Comparison of ENCODE assay signal across 10 cellular contexts in genomic region chr2:45214550-45214949, GRCh38.
"Had no signal": no experiment of that assay in that cellular context is flagged by ENCODE, and none has a peak within 500 bp of the region (broad histone marks: within the 10 kb centered on the region; RNA-seq: fewer than 3 reads in every experiment).

No MANE protein-coding gene starts in this region.

- H3K9me3 Mint-ChIP-seq: GM23338, HFFc6 had no signal

- DNase-seq: GM23248, GOT3, H7, HCEC 1CT, HFFc6 had no signal

- H3K4me3 Mint-ChIP-seq: GM23338, HFFc6 had no signal

- H3K27ac ChIP-seq: GM23248 had no signal

- H3K4me2 ChIP-seq: GM23338 had no signal

- H3K27ac Mint-ChIP-seq: GM23338, HFFc6 had no signal

- H3K36me3 ChIP-seq: HAP-1 had no signal

- ATAC-seq: GM23338, HCT116 had no signal

- H3K4me1 ChIP-seq: HAP-1 had no signal

- FAIRE-seq: H1, H54 had no signal

- H3K9me3 ChIP-seq: HAP-1 had no signal

- H2AFZ ChIP-seq: GM23248, GM23338 had no signal

- H3K4me3 ChIP-seq: GM23248, GM23338, HAP-1 had no signal

- H3K9ac ChIP-seq: GM23248 had no signal
